In the genomic region with DNA sequence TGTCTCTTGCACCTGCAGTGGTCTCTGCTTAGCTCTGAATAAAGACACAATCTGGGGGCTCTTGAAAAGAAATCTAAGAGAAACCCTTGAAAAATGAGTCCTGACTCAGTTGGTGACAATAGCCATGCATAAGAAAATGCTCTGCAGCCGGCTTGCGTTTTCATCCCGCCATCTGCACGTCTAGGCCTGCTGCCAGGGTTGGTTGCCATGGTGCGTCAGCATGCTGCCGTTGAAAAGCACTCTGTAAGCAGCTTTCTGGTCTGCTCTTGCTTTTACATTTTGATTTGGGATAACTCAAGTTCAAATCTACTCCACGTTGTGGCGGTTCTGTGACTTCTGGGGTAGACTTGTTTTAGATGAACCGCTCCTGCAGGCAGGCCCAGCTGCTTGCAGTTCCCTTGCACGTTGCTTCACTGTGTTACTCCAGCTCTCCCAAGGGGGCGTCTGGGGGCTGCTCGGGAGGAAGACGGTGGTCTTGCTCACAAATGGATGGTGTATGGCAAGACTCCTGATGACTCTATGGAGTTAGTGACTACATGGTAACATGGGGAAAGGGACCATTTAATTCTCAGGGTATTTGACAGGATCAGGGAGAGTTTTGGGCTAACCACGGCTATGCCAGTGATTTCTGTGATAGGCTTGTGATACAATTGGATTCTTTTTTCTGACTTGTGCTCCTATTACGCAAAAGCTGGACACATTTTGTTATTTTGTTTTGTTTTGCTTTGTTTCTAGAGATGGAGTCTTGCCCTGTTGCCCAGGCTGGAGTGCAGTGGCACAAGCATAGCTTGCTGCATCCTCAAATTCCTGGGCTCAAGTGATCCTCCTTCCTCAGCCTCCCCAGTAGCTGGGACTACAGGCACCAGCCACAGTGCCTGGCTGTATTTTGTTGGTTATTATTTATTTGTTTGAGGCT, we compare ENCODE assay signal across 8 cellular contexts. TPM values are rescaled to one million over a fixed set of nuclear protein-coding genes. Genes with fewer than 3 reads are reported as not detected.
A peak's percentile ranks its signal among the peaks of the same experiment; 100 is the strongest.
DNase-seq lines count a peak whose midpoint lies in the region; ATAC-seq lines count a peak whose summit lies in the region.

No MANE protein-coding gene starts in this region.

- H3K27ac Mint-ChIP-seq in naive thymus-derived CD8-positive, alpha-beta T cell: peak overlapping the region in 1 of 10 donors; percentile 41

- no peaks in the 10 kb centered on the region for H3K36me3 Mint-ChIP-seq in naive thymus-derived CD8-positive, alpha-beta T cell

- ATAC-seq in naive thymus-derived CD8-positive, alpha-beta T cell: no peak
- no peak for ATAC-seq in HG03095 (IDR thresholded peaks at IDR 0.05; ENCODE audit: unreplicated experiment)

- H3K27me3 Mint-ChIP-seq in naive thymus-derived CD8-positive, alpha-beta T cell: peaks cover 0 to 8% (median 7%) of the 10 kb centered on the region in 5 donors

- DNase-seq in NCI-H1417 (lab: John Stamatoyannopoulos, UW) (peak; percentile 72 to 89 (median 76)), amygdala (lab: John Stamatoyannopoulos, UW) (peak in 53 of 56 donors; percentile 35 to 95 (median 81)), hippocampal formation (lab: John Stamatoyannopoulos, UW) (peak; percentile 85 to 89), substantia nigra (lab: John Stamatoyannopoulos, UW) (peak in 46 of 49 donors; percentile 23 to 90 (median 78)), NAMALWA (ENCODE audit: low spot score) (no peak), 8988T (no peak)
- no peak for DNase-seq in naive thymus-derived CD8-positive, alpha-beta T cell

- no peaks in the 10 kb centered on the region for H3K9me3 Mint-ChIP-seq in naive thymus-derived CD8-positive, alpha-beta T cell

- H3K4me3 Mint-ChIP-seq in naive thymus-derived CD8-positive, alpha-beta T cell: no peak overlapping the region

- H3K27ac ChIP-seq in substantia nigra (ENCODE audit: low read depth, low read length, poor library complexity, severe bottlenecking): peak overlapping the region; percentile 93

- H3K4me1 Mint-ChIP-seq in naive thymus-derived CD8-positive, alpha-beta T cell: peaks cover 0 to 14% (median 3%) of the 10 kb centered on the region in 4 donors

- POLR2A ChIA-PET in naive thymus-derived CD8-positive, alpha-beta T cell (lab: Charles Lee): interaction anchor here (1.5 kb wide), 1 partner anchor 10 kb away, joined by 3 read pairs; no protein-coding TSS in a partner anchor

RNA-seq across cellular contexts. Expression of a gene that starts 15.8 kb away (rescaled TPM):
- not detected for total RNA-seq in naive thymus-derived CD8-positive, alpha-beta T cell
- not detected for polyA plus RNA-seq in naive thymus-derived CD8-positive, alpha-beta T cell

RNA-seq across cellular contexts. Expression of a gene that starts 46.1 kb away (rescaled TPM):
- 10 to 100 TPM; 38.5 to 39.9 TPM for total RNA-seq in naive thymus-derived CD8-positive, alpha-beta T cell
- 1 to 10 TPM; 2.0 to 3.2 (median 3.0) TPM for polyA plus RNA-seq in naive thymus-derived CD8-positive, alpha-beta T cell

RNA-seq across cellular contexts. Expression of a gene that starts 50.4 kb away (rescaled TPM):
- 10 to 100 TPM; 36.5 to 38.8 TPM for total RNA-seq in naive thymus-derived CD8-positive, alpha-beta T cell
- 10 to 100 TPM; 12.1 to 24.5 (median 16.6) TPM for polyA plus RNA-seq in naive thymus-derived CD8-positive, alpha-beta T cell

Comparison
In these comparisons a context has a peak if more than half of its experiments do, and no peak if none do; other contexts are left out.
1. DNase-seq: peak in NCI-H1417 (3 of 3), amygdala (53 of 56), hippocampal formation (2 of 2) and substantia nigra (46 of 49); none in naive thymus-derived CD8-positive, alpha-beta T cell (0 of 10), NAMALWA (single experiment) and 8988T (single experiment).